Comparison of ENCODE assay signal across 10 cellular contexts in genomic region chr3:178676942-178677606, GRCh38.
DNase-seq lines count a peak whose midpoint lies in the region; ATAC-seq, FAIRE-seq and TF ChIP-seq lines count a peak whose summit lies in the region.
"Had no signal": no experiment of that assay in that cellular context is flagged by ENCODE, and none has a peak within 500 bp of the region (broad histone marks: within the 10 kb centered on the region; RNA-seq: fewer than 3 reads in every experiment).

No MANE protein-coding gene starts in this region.

- no peaks in the 10 kb centered on the region for H3K9me3 Mint-ChIP-seq in type B pancreatic cell

- DNase-seq in GM12892 (ENCODE audit: insufficient read length): no peak
- DNase-seq in type B pancreatic cell (ENCODE audit: extremely low spot score, unreplicated experiment): no peak
- no peak for DNase-seq in OCI-LY7 (ENCODE audit: low spot score)
- DNase-seq in NK-92 (lab: John Stamatoyannopoulos, UW; ENCODE audit: unreplicated experiment): no peak
- no peak for DNase-seq in Kasumi-1 (lab: John Stamatoyannopoulos, UW)
- DNase-seq: NCI-H510A had no signal

- no peaks in the 10 kb centered on the region for H3K79me2 ChIP-seq in OCI-LY7 (ENCODE audit: insufficient read depth, low read depth, low read length)

- peak; percentile 75 for ATAC-seq in GM19372 (IDR thresholded peaks at IDR 0.05; ENCODE audit: low read depth, unreplicated experiment)
- peak; percentile 70 for ATAC-seq in HG02763 (IDR thresholded peaks at IDR 0.05; ENCODE audit: unreplicated experiment)
- ATAC-seq in HG03565 (IDR thresholded peaks at IDR 0.05; ENCODE audit: unreplicated experiment): peak; percentile 79

- H3K9me3 ChIP-seq in OCI-LY7 (ENCODE audit: low read length): no peaks in the 10 kb centered on the region

- H3K9me2 ChIP-seq in OCI-LY7 (ENCODE audit: insufficient read depth, low read length): no peaks in the 10 kb centered on the region

- H3K4me2 ChIP-seq in OCI-LY7 (ENCODE audit: low read length): no peak overlapping the region
- H3K4me2 ChIP-seq: smooth muscle cell had no signal

- intact Hi-C loops in OCI-LY7 (cut with micrococcal nuclease; ENCODE audit: unreplicated experiment): no loop called here

- H3K4me3 ChIP-seq in OCI-LY7 (ENCODE audit: low read depth, low read length, poor library complexity, severe bottlenecking): no peak overlapping the region
- H3K4me3 ChIP-seq: smooth muscle cell had no signal

- no peak overlapping the region for H3K27ac Mint-ChIP-seq in type B pancreatic cell

- TF ChIP-seq POLR2A in GM12892 (IDR thresholded peaks at IDR 0.05; ENCODE audit: low read depth, low read length): peak; percentile 31; the same call in 1 of the 2 replicates

- no peaks in the 10 kb centered on the region for H3K36me3 ChIP-seq in OCI-LY7 (ENCODE audit: insufficient read depth, low read length)

- no peak overlapping the region for H3K4me3 Mint-ChIP-seq in type B pancreatic cell

- no peaks in the 10 kb centered on the region for H4K20me1 ChIP-seq in OCI-LY7 (ENCODE audit: insufficient read depth, low read length)

- CTCF ChIA-PET in OCI-LY7 (lab: Charles Lee; ENCODE audit: unreplicated experiment): interaction anchor here (0.5 kb wide), 1 partner anchor 977 kb away, joined by 3 read pairs; no protein-coding TSS in a partner anchor

- no peaks in the 10 kb centered on the region for H3K27me3 Mint-ChIP-seq in type B pancreatic cell

- no TSS peak for BruUV-seq in OCI-LY7 (replicated peaks; lab: Mats Ljungman, UMichigan)

- peak; percentile 66 for FAIRE-seq in GM12892 (lab: Jason Lieb, UNC)

- POLR2A ChIA-PET in OCI-LY7 (lab: Charles Lee): interaction anchor here (0.5 to 1.9 kb wide), 2 partner anchors 9 to 436 kb away, joined by 3 to 7 read pairs; no protein-coding TSS in a partner anchor

- H3K36me3 Mint-ChIP-seq in type B pancreatic cell: no peaks in the 10 kb centered on the region

- no peaks in the 10 kb centered on the region for H3K4me1 ChIP-seq in OCI-LY7 (ENCODE audit: insufficient read depth, low read length, poor library complexity, severe bottlenecking)

- no peak overlapping the region for H3K27ac ChIP-seq in OCI-LY7 (ENCODE audit: low read depth, low read length, poor library complexity, severe bottlenecking)

- H3K4me1 Mint-ChIP-seq in type B pancreatic cell (ENCODE audit: unreplicated experiment): peaks cover 6% of the 10 kb centered on the region

- no peak for TF ChIP-seq CTCF in type B pancreatic cell (conservative IDR thresholded peaks at IDR 0.05)
- no peak for TF ChIP-seq CTCF in OCI-LY7 (conservative IDR thresholded peaks at IDR 0.05; ENCODE audit: low read length)

- H2AFZ ChIP-seq in OCI-LY7 (ENCODE audit: low read length): no peak overlapping the region
